24 cellular contexts compared by ENCODE assay signal in the genomic region with DNA sequence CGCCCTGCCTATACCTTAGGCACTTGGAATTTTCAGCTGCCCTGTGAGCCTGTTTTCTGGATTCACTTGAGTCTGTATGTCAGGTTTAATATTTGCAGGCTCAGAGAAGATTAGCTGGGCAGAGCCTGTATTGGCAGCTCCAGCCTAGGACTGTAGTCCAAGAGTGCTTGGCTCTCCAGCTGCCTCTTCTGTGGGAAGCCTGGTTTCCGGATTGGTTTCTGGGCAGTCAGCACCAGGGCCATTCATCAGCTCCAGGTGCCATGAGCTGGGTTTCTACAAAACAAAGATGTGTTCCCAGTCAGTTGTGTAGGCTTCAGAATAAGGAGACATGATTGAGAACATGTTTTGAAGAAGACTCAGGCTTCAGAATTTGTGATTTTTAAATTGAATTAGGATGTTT.
DNase-seq lines count a peak whose midpoint lies in the region; ATAC-seq and TF ChIP-seq lines count a peak whose summit lies in the region.
"Had no signal": no experiment of that assay in that cellular context is flagged by ENCODE, and none has a peak within 500 bp of the region (broad histone marks: within the 10 kb centered on the region; RNA-seq: fewer than 3 reads in every experiment).

No MANE protein-coding gene starts in this region.

- no peak overlapping the region for H3K4me3 Mint-ChIP-seq in stimulated activated effector memory CD8-positive, alpha-beta T cell treated with anti-CD3 and anti-CD28 coated beads, Interleukin-12 subunit alpha, Interleukin-12 subunit beta, amount 100 ng/mL, for 72 hours
- H3K4me3 Mint-ChIP-seq in CD14-positive monocyte, result no peak overlapping the region
- H3K4me3 Mint-ChIP-seq: T-helper 1 cell treated with Interleukin-12 subunit alpha and Interleukin-12 subunit beta and Interleukin-4 antibody, amounts not matched to agents 30 μg/mL and 1 μg/mL, for 36 hours had no signal

- TF ChIP-seq CTCF in SK-N-SH (IDR thresholded peaks at IDR 0.05), result no peak
- no peak for TF ChIP-seq CTCF in CD14-positive monocyte (IDR thresholded peaks at IDR 0.05)

- POLR2A ChIA-PET in SK-N-SH (lab: Yijun Ruan, JAX), result no interaction called here

- intact Hi-C loops in left ventricle myocardium superior (cut with micrococcal nuclease), result no loop called here
- intact Hi-C loops in CD14-positive monocyte (cut with micrococcal nuclease), result no loop called here

- H3K4me1 ChIP-seq in SK-N-SH (ENCODE audit: control insufficient read depth in 1 of 2, insufficient read depth in 2 of 2, low read depth in 1 of 2, low read length in 1 of 2), result peaks cover 10 to 53% of the 10 kb centered on the region in 2 experiments; a peak in 2 of 4 replicates

- 86% methylated on average over 2 of the region's 2 CpGs for WGBS in SK-N-SH (ENCODE audit: low lambda C conversion rate)

- no peaks in the 10 kb centered on the region for H3K36me3 Mint-ChIP-seq in stimulated activated effector memory CD8-positive, alpha-beta T cell treated with anti-CD3 and anti-CD28 coated beads, Interleukin-12 subunit alpha, Interleukin-12 subunit beta, amount 100 ng/mL, for 72 hours
- H3K36me3 Mint-ChIP-seq in CD14-positive monocyte, result peaks cover 7 to 22% of the 10 kb centered on the region in 2 donors

- H3K4me1 Mint-ChIP-seq in stimulated activated effector memory CD8-positive, alpha-beta T cell treated with anti-CD3 and anti-CD28 coated beads, Interleukin-12 subunit alpha, Interleukin-12 subunit beta, amount 100 ng/mL, for 72 hours, result peaks cover 64% of the 10 kb centered on the region
- peaks cover 72% of the 10 kb centered on the region for H3K4me1 Mint-ChIP-seq in CD14-positive monocyte

- TF ChIP-seq RAD21 in SK-N-SH (IDR thresholded peaks at IDR 0.05; ENCODE audit: low read length), result no peak

- H3K9ac ChIP-seq in SK-N-SH, result no peak overlapping the region
- H3K9ac ChIP-seq: BLaER1 had no signal

- H3K4me3 ChIP-seq in SK-N-SH (ENCODE audit: low read depth in 2 of 2, low read length in 1 of 2), result no peak overlapping the region
- H3K4me3 ChIP-seq: A549, BLaER1, K562, SJSA1 had no signal

- CTCF ChIA-PET in SK-N-SH (lab: Yijun Ruan, JAX), result interaction anchor here (0.9 to 2.6 kb wide), 5 partner anchors 12 to 147 kb away, joined by 3 to 15 read pairs (median 4); a partner anchor contains a TSS

- H3K79me2 ChIP-seq in SK-N-SH (ENCODE audit: insufficient read depth), result peaks cover 4% of the 10 kb centered on the region; the same call in 1 of the 2 replicates

- no peaks in the 10 kb centered on the region for H3F3A ChIP-seq in SK-N-SH (replicated peaks; ENCODE audit: insufficient read depth)

- H3K36me3 ChIP-seq in SK-N-SH (replicated peaks in 1 of 2; ENCODE audit: control insufficient read depth in 1 of 2, insufficient read depth in 2 of 2, low read length in 1 of 2), result no peaks in the 10 kb centered on the region
- H3K36me3 ChIP-seq: BLaER1, SJSA1, upper lobe of left lung had no signal

- H3K9me3 Mint-ChIP-seq in stimulated activated effector memory CD8-positive, alpha-beta T cell treated with anti-CD3 and anti-CD28 coated beads, Interleukin-12 subunit alpha, Interleukin-12 subunit beta, amount 100 ng/mL, for 72 hours, result no peaks in the 10 kb centered on the region
- H3K9me3 Mint-ChIP-seq in CD14-positive monocyte, result no peaks in the 10 kb centered on the region
- H3K9me3 Mint-ChIP-seq: T-helper 1 cell treated with Interleukin-12 subunit alpha and Interleukin-12 subunit beta and Interleukin-4 antibody, amounts not matched to agents 30 μg/mL and 1 μg/mL, for 36 hours had no signal

- H3K27ac ChIP-seq in SK-N-SH (ENCODE audit: low read depth in 2 of 2, low read length in 1 of 2) (peak overlapping the region in 1 of 2 experiments; percentile 39; a peak in 2 of 4 replicates), caudate nucleus (ENCODE audit: low read depth, low read length) (peak overlapping the region; percentile 19)
- H3K27ac ChIP-seq: BLaER1, SJSA1 had no signal

- H3K27ac Mint-ChIP-seq in stimulated activated effector memory CD8-positive, alpha-beta T cell treated with anti-CD3 and anti-CD28 coated beads, Interleukin-12 subunit alpha, Interleukin-12 subunit beta, amount 100 ng/mL, for 72 hours, result peak overlapping the region; percentile 52
- H3K27ac Mint-ChIP-seq in CD14-positive monocyte, result no peak overlapping the region
- H3K27ac Mint-ChIP-seq: T-helper 1 cell treated with Interleukin-12 subunit alpha and Interleukin-12 subunit beta and Interleukin-4 antibody, amounts not matched to agents 30 μg/mL and 1 μg/mL, for 36 hours had no signal

- TF ChIP-seq EP300 in SK-N-SH (IDR thresholded peaks at IDR 0.05; ENCODE audit: borderline replicate concordance in 1 of 2, low read depth in 1 of 2, low read length in 1 of 2), result no peak

- no peak overlapping the region for H2AFZ ChIP-seq in SK-N-SH (ENCODE audit: low read depth)

- no peaks in the 10 kb centered on the region for H3K9me2 ChIP-seq in SK-N-SH

- peak; percentile 18; the same call in 1 of the 3 replicates for ATAC-seq in SK-N-SH treated with all-trans-retinoic acid at 6 μM for 48 hours
- ATAC-seq in left ventricle myocardium superior, result peak; percentile 75
- ATAC-seq in stimulated activated effector memory CD8-positive, alpha-beta T cell treated with anti-CD3 and anti-CD28 coated beads, Interleukin-12 subunit alpha, Interleukin-12 subunit beta, amount 100 ng/mL, for 72 hours, result no peak
- ATAC-seq in HG03432 (IDR thresholded peaks at IDR 0.05; ENCODE audit: unreplicated experiment), result no peak
- ATAC-seq: A549, K562, PC-3 had no signal

- no peaks in the 10 kb centered on the region for H3K9me3 ChIP-seq in SK-N-SH
- H3K9me3 ChIP-seq: A549, BLaER1, SJSA1, upper lobe of left lung had no signal

- no peak overlapping the region for H3K4me2 ChIP-seq in SK-N-SH

- H4K20me1 ChIP-seq in SK-N-SH (ENCODE audit: insufficient read depth), result no peaks in the 10 kb centered on the region

- peaks cover 0 to 1% (median 0%) of the 10 kb centered on the region in 3 donors for H3K27me3 Mint-ChIP-seq in CD14-positive monocyte (ENCODE audit: low read depth in 3 of 3)

- no peak for DNase-seq in SK-N-SH
- DNase-seq in caudate nucleus (lab: John Stamatoyannopoulos, UW), result peak in 16 of 61 donors; percentile 16 to 71 (median 24)
- peak; percentile 60 for DNase-seq in left ventricle myocardium superior
- DNase-seq in stimulated activated effector memory CD8-positive, alpha-beta T cell treated with anti-CD3 and anti-CD28 coated beads, Interleukin-12 subunit alpha, Interleukin-12 subunit beta, amount 100 ng/mL, for 72 hours (ENCODE audit: low spot score in 2 of 2), result no peak
- DNase-seq in CD14-positive monocyte (ENCODE audit: low spot score), result no peak
- no peak for DNase-seq in NCI-H526 (lab: John Stamatoyannopoulos, UW)
- DNase-seq: activated CD4-positive, alpha-beta T cell treated with anti-CD3 and anti-CD28 coated beads for 4 hours; activated naive CD4-positive, alpha-beta T cell treated with Interleukin-2 at 50 U/mL for 16 hours; activated T-cell treated with anti-CD3 and anti-CD28 coated beads, Interleukin-2, amount 50 U/mL, for 48 hours; amniotic stem cell; foreskin melanocyte; islet precursor cell; NCI-H187; NCI-H748 treated with DMSO at 0.1 percent for 48 hours; PC-3; retina; upper lobe of left lung had no signal

- no peaks in the 10 kb centered on the region for H3K27me3 ChIP-seq in SK-N-SH (ENCODE audit: insufficient read depth)
- H3K27me3 ChIP-seq: BLaER1, SJSA1, upper lobe of left lung had no signal

TF ChIP-seq in SK-N-SH treated with all-trans-retinoic acid at 6 μM for 48 hours, 23 proteins besides CTCF, POLR2A, EP300 and RAD21 (continues in another document):
- no peak for TF ChIP-seq PPARA (CRISPR knock-in tag; IDR thresholded peaks at IDR 0.05; ENCODE audit: borderline replicate concordance)
- TF ChIP-seq, protein P1, sequence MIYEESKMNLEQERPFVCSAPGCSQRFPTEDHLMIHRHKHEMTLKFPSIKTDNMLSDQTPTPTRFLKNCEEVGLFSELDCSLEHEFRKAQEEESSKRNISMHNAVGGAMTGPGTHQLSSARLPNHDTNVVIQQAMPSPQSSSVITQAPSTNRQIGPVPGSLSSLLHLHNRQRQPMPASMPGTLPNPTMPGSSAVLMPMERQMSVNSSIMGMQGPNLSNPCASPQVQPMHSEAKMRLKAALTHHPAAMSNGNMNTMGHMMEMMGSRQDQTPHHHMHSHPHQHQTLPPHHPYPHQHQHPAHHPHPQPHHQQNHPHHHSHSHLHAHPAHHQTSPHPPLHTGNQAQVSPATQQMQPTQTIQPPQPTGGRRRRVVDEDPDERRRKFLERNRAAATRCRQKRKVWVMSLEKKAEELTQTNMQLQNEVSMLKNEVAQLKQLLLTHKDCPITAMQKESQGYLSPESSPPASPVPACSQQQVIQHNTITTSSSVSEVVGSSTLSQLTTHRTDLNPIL (CRISPR knock-in tag; IDR thresholded peaks at IDR 0.05; ENCODE audit: low read depth), result no peak
- no peak for TF ChIP-seq ARNTL (CRISPR knock-in tag; IDR thresholded peaks at IDR 0.05; ENCODE audit: borderline replicate concordance, low read depth)
- TF ChIP-seq ZNF8 (CRISPR knock-in tag; IDR thresholded peaks at IDR 0.05), result no peak
- TF ChIP-seq SNAI2 (CRISPR knock-in tag; IDR thresholded peaks at IDR 0.05), result no peak

TF ChIP-seq in SK-N-SH, 30 proteins besides CTCF, POLR2A, EP300 and RAD21:
- TF ChIP-seq, protein P2, sequence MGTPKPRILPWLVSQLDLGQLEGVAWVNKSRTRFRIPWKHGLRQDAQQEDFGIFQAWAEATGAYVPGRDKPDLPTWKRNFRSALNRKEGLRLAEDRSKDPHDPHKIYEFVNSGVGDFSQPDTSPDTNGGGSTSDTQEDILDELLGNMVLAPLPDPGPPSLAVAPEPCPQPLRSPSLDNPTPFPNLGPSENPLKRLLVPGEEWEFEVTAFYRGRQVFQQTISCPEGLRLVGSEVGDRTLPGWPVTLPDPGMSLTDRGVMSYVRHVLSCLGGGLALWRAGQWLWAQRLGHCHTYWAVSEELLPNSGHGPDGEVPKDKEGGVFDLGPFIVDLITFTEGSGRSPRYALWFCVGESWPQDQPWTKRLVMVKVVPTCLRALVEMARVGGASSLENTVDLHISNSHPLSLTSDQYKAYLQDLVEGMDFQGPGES (IDR thresholded peaks at IDR 0.05; ENCODE audit: low read depth, low read length), result no peak
- TF ChIP-seq RXRA (IDR thresholded peaks at IDR 0.05; ENCODE audit: borderline replicate concordance, low read depth) (no peak), RCOR1 (IDR thresholded peaks at IDR 0.05; ENCODE audit: low read length) (no peak), FOXJ3 (CRISPR knock-in tag; IDR thresholded peaks at IDR 0.05) (no peak)

Comparison
In these comparisons a context has a peak if more than half of its experiments do, and no peak if none do; other contexts are left out.
1. ATAC-seq: peak in SK-N-SH treated with all-trans-retinoic acid at 6 μM for 48 hours (single experiment) and left ventricle myocardium superior (single experiment); none in stimulated activated effector memory CD8-positive, alpha-beta T cell treated with anti-CD3 and anti-CD28 coated beads, Interleukin-12 subunit alpha, Interleukin-12 subunit beta, amount 100 ng/mL, for 72 hours (single experiment) and HG03432 (single experiment).